In the genomic region with DNA sequence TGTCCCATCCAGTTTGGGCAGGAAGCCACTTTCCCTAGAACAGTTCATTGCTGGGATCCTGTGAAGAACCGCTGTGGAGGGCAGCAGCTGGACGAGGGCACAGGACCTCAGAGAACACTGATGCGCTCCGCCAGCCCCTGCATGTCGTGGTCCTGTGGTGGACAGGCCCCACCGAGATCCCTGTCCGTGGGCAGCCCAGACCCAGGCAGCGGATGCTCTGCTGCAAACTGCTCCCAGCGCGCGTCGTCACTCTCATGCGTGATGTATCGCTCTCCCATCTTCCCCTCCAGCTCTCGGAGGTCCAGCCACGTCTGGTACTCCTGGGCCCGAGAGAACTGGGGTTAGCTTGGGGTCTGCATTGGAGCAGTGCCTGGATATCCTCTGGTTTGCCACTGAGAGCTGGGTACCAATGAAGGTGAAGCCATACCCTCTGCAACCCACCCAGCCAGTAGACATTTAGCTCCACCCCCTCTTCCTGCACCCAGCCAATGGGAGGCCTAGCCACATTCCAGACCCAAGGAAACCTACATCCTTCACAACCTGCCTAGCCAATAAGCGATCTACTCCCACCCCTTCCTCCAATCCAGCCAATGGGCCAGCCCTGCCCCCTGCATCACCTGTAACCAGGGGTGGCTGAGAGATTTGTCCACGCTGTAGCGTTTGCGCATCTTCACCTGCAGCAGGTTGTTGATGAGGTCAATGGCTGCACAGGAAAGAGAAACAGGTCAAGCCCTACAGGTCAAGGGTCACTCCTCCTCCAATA, we compare ENCODE assay signal across 11 cellular contexts. TPM values are rescaled to one million over a fixed set of nuclear protein-coding genes. Genes with fewer than 3 reads are reported as not detected.
DNase-seq lines count a peak whose midpoint lies in the region; TF ChIP-seq lines count a peak whose summit lies in the region.
"Had no signal": no experiment of that assay in that cellular context is flagged by ENCODE, and none has a peak within 500 bp of the region (broad histone marks: within the 10 kb centered on the region; RNA-seq: fewer than 3 reads in every experiment).

No MANE protein-coding gene starts in this region.

- no peaks in the 10 kb centered on the region for H3K9me3 ChIP-seq in BE2C
- H3K9me3 ChIP-seq: colonic mucosa, tibial artery had no signal

- in situ Hi-C loops in GM13977 (cut with MboI; ENCODE audit: low pct_unique_long_range_greater_than_20kb, low sequenced_read_pairs, unreplicated experiment): no loop called here

- H3K27me3 ChIP-seq in BE2C: no peaks in the 10 kb centered on the region
- H3K27me3 ChIP-seq: colonic mucosa, tibial artery had no signal

- H3K4me3 ChIP-seq in BE2C (ENCODE audit: low read depth, low read length): no peak overlapping the region
- H3K4me3 ChIP-seq: colonic mucosa, tibial artery had no signal

- H3K36me3 ChIP-seq in BE2C: peaks cover 15% of the 10 kb centered on the region

- DNase-seq in BE2C: peak; percentile 69
- peak; percentile 21 for DNase-seq in GM13977 (ENCODE audit: low spot score)
- peak; percentile 35 for DNase-seq in SK-N-DZ (ENCODE audit: low spot score)
- peak; percentile 91 for DNase-seq in iPS-NIHi11 (ENCODE audit: low spot score)
- DNase-seq in dedifferentiated amniotic fluid mesenchymal stem cell (ENCODE audit: extremely low spot score): no peak
- no peak for DNase-seq in SHP77 (lab: John Stamatoyannopoulos, UW)
- no peak for DNase-seq in AG08395 (ENCODE audit: low spot score)
- no peak for DNase-seq in DMS153 treated with DMSO at 0.1 percent for 48 hours (lab: John Stamatoyannopoulos, UW; ENCODE audit: unreplicated experiment)
- DNase-seq: colonic mucosa, GDM1, tibial artery had no signal

- no peaks in the 10 kb centered on the region for H3K4me1 ChIP-seq in BE2C
- H3K4me1 ChIP-seq: colonic mucosa, tibial artery had no signal

- TF ChIP-seq CTCF in BE2C (IDR thresholded peaks at IDR 0.05; ENCODE audit: low read depth, low read length): no peak
- no peak for TF ChIP-seq CTCF in GM13977 (IDR thresholded peaks at IDR 0.05; ENCODE audit: extremely low read depth, insufficient read depth, missing control alignments)

RNA-seq across cellular contexts. Expression of a gene that starts 13.6 kb away (rescaled TPM):
- 16.0 TPM for polyA plus RNA-seq in BE2C (2012; ENCODE audit: insufficient read depth, insufficient read length, low read depth)
- 3.1 and 6.6 TPM in 2 replicates for polyA plus RNA-seq in SK-N-DZ (2014; cell fraction: cytosol; rRNA removed)
- 3.2 and 5.7 TPM in 2 replicates for polyA plus RNA-seq in SK-N-DZ (2014; cell fraction: nucleus; rRNA removed)

RNA-seq across cellular contexts. Expression of a gene that starts 38.6 kb away (rescaled TPM):
- polyA plus RNA-seq in BE2C (2012; ENCODE audit: insufficient read depth, insufficient read length, low read depth): 2.4 TPM
- polyA plus RNA-seq in SK-N-DZ (2014; cell fraction: cytosol; rRNA removed): not detected in 2 replicates
- not detected in 2 replicates for polyA plus RNA-seq in SK-N-DZ (2014; cell fraction: nucleus; rRNA removed)

RNA-seq across cellular contexts. Expression of a gene that starts 42.3 kb away (rescaled TPM):
- polyA plus RNA-seq in BE2C (2012; ENCODE audit: insufficient read depth, insufficient read length, low read depth): 48.9 TPM
- 7.4 and 8.8 TPM in 2 replicates for polyA plus RNA-seq in SK-N-DZ (2014; cell fraction: cytosol; rRNA removed)
- 10.0 and 12.7 TPM in 2 replicates for polyA plus RNA-seq in SK-N-DZ (2014; cell fraction: nucleus; rRNA removed)

RNA-seq across cellular contexts. Expression of a gene that starts 49.7 kb away (rescaled TPM):
- polyA plus RNA-seq in BE2C (2012; ENCODE audit: insufficient read depth, insufficient read length, low read depth): 16.1 TPM
- 0.15 and 0.72 TPM in 2 replicates for polyA plus RNA-seq in SK-N-DZ (2014; cell fraction: cytosol; rRNA removed)
- 0.50 and 0.57 TPM in 2 replicates for polyA plus RNA-seq in SK-N-DZ (2014; cell fraction: nucleus; rRNA removed)

Comparison
In these comparisons a context has a peak if more than half of its experiments do, and no peak if none do; other contexts are left out.
1. DNase-seq: peak in BE2C (single experiment), GM13977 (single experiment), SK-N-DZ (single experiment) and iPS-NIHi11 (single experiment); none in dedifferentiated amniotic fluid mesenchymal stem cell (single experiment), SHP77 (0 of 2), AG08395 (single experiment) and DMS153 treated with DMSO at 0.1 percent for 48 hours (single experiment).